In the genomic region with DNA sequence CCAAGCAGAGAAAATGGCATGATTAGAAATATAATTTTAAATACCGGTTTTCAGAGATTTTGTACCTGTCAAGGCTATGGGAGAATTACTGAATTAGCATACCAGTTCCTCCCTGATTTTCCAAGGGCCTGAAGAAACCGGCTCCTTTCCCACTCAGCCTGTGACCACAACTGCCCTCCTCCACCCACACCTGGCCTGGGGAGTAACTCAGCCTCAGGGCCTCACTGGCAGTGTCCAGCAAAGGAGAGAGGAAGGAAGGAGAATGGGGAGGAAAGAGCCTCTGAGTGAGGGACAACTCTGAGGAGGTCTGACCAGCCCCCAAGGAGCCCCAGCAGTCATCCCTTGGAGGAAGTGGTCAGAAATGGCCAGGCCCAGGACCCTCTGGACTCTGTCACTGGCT, we compare ENCODE assay signal across 18 cellular contexts.
"Had no signal": no experiment of that assay in that cellular context is flagged by ENCODE, and none has a peak within 500 bp of the region (broad histone marks: within the 10 kb centered on the region; RNA-seq: fewer than 3 reads in every experiment).

No MANE protein-coding gene starts in this region.

- DNase-seq: esophagus squamous epithelium had no signal

- H3K4me1 Mint-ChIP-seq: stimulated activated effector memory CD8-positive, alpha-beta T cell treated with anti-CD3 and anti-CD28 coated beads, Interleukin-12 subunit alpha, Interleukin-12 subunit beta, amount 100 ng/mL, for 72 hours had no signal

- H3K27me3 Mint-ChIP-seq: activated naive CD8-positive, alpha-beta T cell treated with anti-CD3 and anti-CD28 coated beads for 36 hours had no signal

- H3K4me1 ChIP-seq: colonic mucosa, left ventricle myocardium inferior, right lobe of liver had no signal

- H3K27me3 ChIP-seq: ascending aorta, cardiac muscle cell, colonic mucosa, esophagus squamous epithelium, right lobe of liver had no signal

- H3K4me3 Mint-ChIP-seq: activated naive CD4-positive, alpha-beta T cell treated with anti-CD3 and anti-CD28 coated beads for 36 hours; activated naive CD8-positive, alpha-beta T cell treated with anti-CD3 and anti-CD28 coated beads for 36 hours; nephron; stimulated activated effector memory CD8-positive, alpha-beta T cell treated with anti-CD3 and anti-CD28 coated beads, Interleukin-12 subunit alpha, Interleukin-12 subunit beta, amount 100 ng/mL, for 72 hours; stimulated activated naive CD8-positive, alpha-beta T cell treated with anti-CD3 and anti-CD28 coated beads, Interleukin-15, Interleukin-2, amounts not matched to agents 100 ng/mL and 50 ng/mL, for 24 hours; type B pancreatic cell had no signal

- H3K36me3 Mint-ChIP-seq: activated naive CD8-positive, alpha-beta T cell treated with anti-CD3 and anti-CD28 coated beads for 36 hours; brain; stimulated activated effector memory CD8-positive, alpha-beta T cell treated with anti-CD3 and anti-CD28 coated beads, Interleukin-12 subunit alpha, Interleukin-12 subunit beta, amount 100 ng/mL, for 72 hours; type B pancreatic cell had no signal

- H3K9me3 Mint-ChIP-seq: activated naive CD4-positive, alpha-beta T cell treated with anti-CD3 and anti-CD28 coated beads for 36 hours; activated naive CD8-positive, alpha-beta T cell treated with anti-CD3 and anti-CD28 coated beads for 36 hours; stimulated activated effector memory CD8-positive, alpha-beta T cell treated with anti-CD3 and anti-CD28 coated beads, Interleukin-12 subunit alpha, Interleukin-12 subunit beta, amount 100 ng/mL, for 72 hours; stimulated activated naive CD8-positive, alpha-beta T cell treated with anti-CD3 and anti-CD28 coated beads, Interleukin-15, Interleukin-2, amounts not matched to agents 100 ng/mL and 50 ng/mL, for 24 hours had no signal

- H3K27ac Mint-ChIP-seq: activated naive CD4-positive, alpha-beta T cell treated with anti-CD3 and anti-CD28 coated beads for 36 hours; activated naive CD8-positive, alpha-beta T cell treated with anti-CD3 and anti-CD28 coated beads for 36 hours; stimulated activated effector memory CD8-positive, alpha-beta T cell treated with anti-CD3 and anti-CD28 coated beads, Interleukin-12 subunit alpha, Interleukin-12 subunit beta, amount 100 ng/mL, for 72 hours; stimulated activated naive CD8-positive, alpha-beta T cell treated with anti-CD3 and anti-CD28 coated beads, Interleukin-15, Interleukin-2, amounts not matched to agents 100 ng/mL and 50 ng/mL, for 24 hours; type B pancreatic cell had no signal

- H3K36me3 ChIP-seq: ascending aorta, cardiac muscle cell, colonic mucosa, esophagus squamous epithelium, left ventricle myocardium inferior, right lobe of liver, thoracic aorta had no signal

- H3K9me3 ChIP-seq: ascending aorta, colonic mucosa, esophagus squamous epithelium, left ventricle myocardium inferior, right lobe of liver, thoracic aorta had no signal

- H3K4me3 ChIP-seq: ascending aorta, cardiac muscle cell, colonic mucosa, esophagus squamous epithelium, left ventricle myocardium inferior, lung, right lobe of liver, skin epidermis, thoracic aorta had no signal

- H3K27ac ChIP-seq: ascending aorta, cardiac muscle cell, colonic mucosa, epithelial cell of prostate, esophagus squamous epithelium, left ventricle myocardium inferior, right lobe of liver, skin epidermis, thoracic aorta, VCaP had no signal
